In genomic region chrX:38108364-38108763, GRCh38 we compare ENCODE assay signal across 20 cellular contexts.
"Had no signal": no experiment of that assay in that cellular context is flagged by ENCODE, and none has a peak within 500 bp of the region (broad histone marks: within the 10 kb centered on the region; RNA-seq: fewer than 3 reads in every experiment).

No MANE protein-coding gene starts in this region.

- H3K27ac ChIP-seq: breast epithelium, epithelial cell of prostate, gastrocnemius medialis had no signal

- H3K4me3 ChIP-seq: breast epithelium, gastrocnemius medialis, lung had no signal

- H3K36me3 ChIP-seq: breast epithelium, gastrocnemius medialis had no signal

- DNase-seq: activated CD4-positive, alpha-beta T cell treated with anti-CD3 and anti-CD28 coated beads, Interleukin-2, amount 10 ng/mL, durations not matched to agents 24 days and 14 days; activated CD8-positive, alpha-beta T cell treated with anti-CD3 and anti-CD28 coated beads for 36 hours; activated naive CD4-positive, alpha-beta T cell treated with Interleukin-2 at 50 U/mL for 16 hours; activated T-cell treated with anti-CD3 and anti-CD28 coated beads, Interleukin-2, amount 50 U/mL, for 24 hours; anterior cingulate cortex; cerebellar nuclear complex; effector memory CD8-positive, alpha-beta T cell; gastrocnemius medialis; head of caudate nucleus; midbrain; posterior cingulate gyrus; retina; stimulated activated CD4-positive, alpha-beta T cell treated with anti-CD3 and anti-CD28 coated beads, Interleukin-12 subunit alpha, Interleukin-12 subunit beta, amount 100 ng/mL, for 4 hours; stimulated activated CD4-positive, alpha-beta T cell treated with anti-CD3 and anti-CD28 coated beads, Interleukin-1b, Interleukin-23, amount 100 ng/mL, for 48 hours; stimulated activated CD8-positive, alpha-beta memory T cell treated with anti-CD3 and anti-CD28 coated beads, Interleukin-4, amount 100 ng/mL, for 48 hours; stimulated activated naive CD4-positive, alpha-beta T cell; T1000 had no signal

- H3K9me3 ChIP-seq: breast epithelium had no signal

- H3K4me1 ChIP-seq: breast epithelium, gastrocnemius medialis had no signal

- ATAC-seq: activated CD8-positive, alpha-beta T cell treated with anti-CD3 and anti-CD28 coated beads for 36 hours; effector memory CD8-positive, alpha-beta T cell; gastrocnemius medialis had no signal
